ENCODE assay signal across 1 cellular context in genomic region chr7:131557521-131558385, GRCh38.
TF ChIP-seq lines count a peak whose summit lies in the region.

No MANE protein-coding gene starts in this region.

TF ChIP-seq in K562, 482 proteins besides CTCF, POLR2A, EP300 and RAD21 (continued from another document):
- TF ChIP-seq ZBTB12 (CRISPR knock-in tag; IDR thresholded peaks at IDR 0.05) (no peak), MED1 (CRISPR knock-in tag; IDR thresholded peaks at IDR 0.05; ENCODE audit: borderline replicate concordance) (no peak), ZSCAN29 (IDR thresholded peaks at IDR 0.05) (no peak), ATF3 (IDR thresholded peaks at IDR 0.05) (no peak), ATF3 (CRISPR knock-in tag; conservative IDR thresholded peaks at IDR 0.05) (no peak), USF2 (CRISPR knock-in tag; IDR thresholded peaks at IDR 0.05) (peak; percentile 24; the same call in 1 of the 2 replicates), MAFG (tag; conservative IDR thresholded peaks at IDR 0.05) (no peak), CBX2 (IDR thresholded peaks at IDR 0.05; ENCODE audit: insufficient read depth, low read length, poor library complexity, severe bottlenecking) (peak; percentile 83), E2F3 (CRISPR knock-in tag; IDR thresholded peaks at IDR 0.05) (no peak), HDAC2 (IDR thresholded peaks at IDR 0.05) (no peak), ZFP30 (CRISPR knock-in tag; IDR thresholded peaks at IDR 0.05; ENCODE audit: borderline replicate concordance) (no peak), TFE3 (CRISPR knock-in tag; IDR thresholded peaks at IDR 0.05) (peak; percentile 55), NR4A1 (CRISPR knock-in tag; IDR thresholded peaks at IDR 0.05) (no peak), NR4A1 (tag; IDR thresholded peaks at IDR 0.05) (no peak), ZBTB33 (CRISPR knock-in tag; IDR thresholded peaks at IDR 0.05) (no peak), MCM5 (IDR thresholded peaks at IDR 0.05; ENCODE audit: low read depth) (no peak)
